ENCODE assay signal across 22 cellular contexts in the genomic region with DNA sequence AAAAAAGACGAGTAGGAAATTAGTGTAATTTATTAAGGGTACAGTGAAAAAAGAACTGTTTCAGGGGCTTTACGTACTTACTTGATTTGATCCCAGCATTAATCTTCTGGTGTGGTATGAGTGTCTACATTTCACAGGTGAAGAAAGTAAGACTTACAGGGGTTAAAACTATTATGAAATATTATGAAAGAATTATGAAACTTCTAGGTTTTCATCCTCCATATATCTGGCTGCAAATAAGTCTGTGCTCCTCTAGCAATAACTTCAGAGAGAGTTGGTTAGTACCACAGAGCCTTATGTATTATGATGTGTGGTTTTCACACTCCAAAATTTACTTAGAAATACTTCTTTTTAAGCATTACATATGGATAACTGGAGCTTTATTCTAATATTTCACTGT.
"Had no signal": no experiment of that assay in that cellular context is flagged by ENCODE, and none has a peak within 500 bp of the region (broad histone marks: within the 10 kb centered on the region; RNA-seq: fewer than 3 reads in every experiment).

No MANE protein-coding gene starts in this region.

- H3K9me3 Mint-ChIP-seq: activated B cell treated with CpG ODN at 0.5 μM for 24 hours; activated naive CD4-positive, alpha-beta T cell treated with anti-CD3 and anti-CD28 coated beads, Interleukin-2, amount 50 U/mL, for 72 hours; activated T-helper 1 cell treated with anti-CD3 and anti-CD28 coated beads, Interleukin-12 subunit alpha, Interleukin-12 subunit beta, Interleukin-2, Interleukin-4 antibody, amounts not matched to agents 30 ng/mL and 10 ng/mL and 1 ng/mL, durations not matched to agents 14 hours and 24 hours and 36 hours; neural crest cell had no signal

- H3K9me3 ChIP-seq: esophagus muscularis mucosa, prostate gland, suprapubic skin, tibial nerve had no signal

- H3K27ac Mint-ChIP-seq: activated B cell treated with CpG ODN at 0.5 μM for 24 hours; activated T-helper 1 cell treated with anti-CD3 and anti-CD28 coated beads, Interleukin-12 subunit alpha, Interleukin-12 subunit beta, Interleukin-2, Interleukin-4 antibody, amounts not matched to agents 30 ng/mL and 10 ng/mL and 1 ng/mL, durations not matched to agents 14 hours and 24 hours and 36 hours had no signal

- H3K36me3 ChIP-seq: esophagus muscularis mucosa, prostate gland, suprapubic skin, tibial nerve had no signal

- H3K27me3 Mint-ChIP-seq: activated B cell treated with CpG ODN at 0.5 μM for 24 hours had no signal

- H3K27ac ChIP-seq: coronary artery, esophagus muscularis mucosa, prostate gland, suprapubic skin, tibial nerve had no signal

- DNase-seq: activated B cell treated with CpG ODN at 0.5 μM for 24 hours; activated CD4-positive, alpha-beta T cell treated with anti-CD3 and anti-CD28 coated beads for 4 hours; activated CD4-positive, alpha-beta T cell treated with anti-CD3 and anti-CD28 coated beads, Interleukin-2, amount 50 U/mL, for 48 hours; activated gamma-delta T cell treated with Interleukin-2 at 50 U/mL for 16 hours; amniotic stem cell; cerebellar nuclear complex; glutamatergic neuron; hypothalamus; left cardiac atrium; stimulated activated CD4-positive, alpha-beta T cell treated with anti-CD3 and anti-CD28 coated beads, Interleukin-2, amount 100 ng/mL, for 48 hours; stimulated activated CD8-positive, alpha-beta memory T cell treated with anti-CD3 and anti-CD28 coated beads, Interleukin-4, amount 100 ng/mL, for 48 hours; stimulated activated naive CD4-positive, alpha-beta T cell treated with Interleukin-2 at 50 U/mL for 16 hours; T-helper 1 cell; T-helper 9 cell had no signal

- H3K4me3 Mint-ChIP-seq: activated B cell treated with CpG ODN at 0.5 μM for 24 hours; activated T-helper 1 cell treated with anti-CD3 and anti-CD28 coated beads, Interleukin-12 subunit alpha, Interleukin-12 subunit beta, Interleukin-2, Interleukin-4 antibody, amounts not matched to agents 30 ng/mL and 10 ng/mL and 1 ng/mL, durations not matched to agents 14 hours and 24 hours and 36 hours; neural crest cell had no signal

- ATAC-seq: activated naive CD4-positive, alpha-beta T cell treated with anti-CD3 and anti-CD28 coated beads, Interleukin-2, amount 50 U/mL, for 72 hours; left cardiac atrium had no signal

- H3K4me3 ChIP-seq: coronary artery, esophagus muscularis mucosa, prostate gland, suprapubic skin, tibial nerve had no signal

- H3K4me1 ChIP-seq: prostate gland had no signal

- H3K27me3 ChIP-seq: esophagus muscularis mucosa, suprapubic skin, tibial nerve had no signal

- H3K36me3 Mint-ChIP-seq: activated naive CD4-positive, alpha-beta T cell treated with anti-CD3 and anti-CD28 coated beads, Interleukin-2, amount 50 U/mL, for 72 hours had no signal
